Comparison of ENCODE assay signal across 14 cellular contexts in genomic region chr4:153447175-153447887, GRCh38. TPM values are rescaled to one million over a fixed set of nuclear protein-coding genes. Genes with fewer than 3 reads are reported as not detected.
DNase-seq lines count a peak whose midpoint lies in the region; ATAC-seq and TF ChIP-seq lines count a peak whose summit lies in the region.
"Had no signal": no experiment of that assay in that cellular context is flagged by ENCODE, and none has a peak within 500 bp of the region (broad histone marks: within the 10 kb centered on the region; RNA-seq: fewer than 3 reads in every experiment).

No MANE protein-coding gene starts in this region.

- DNase-seq in left cardiac atrium, result no peak
- no peak for DNase-seq in Right ventricle myocardium inferior (ENCODE audit: missing footprints)
- peak; percentile 67 for DNase-seq in brain pericyte (ENCODE audit: low read depth, low spot score)
- DNase-seq in mesenchymal stem cell, result peak; percentile 82
- no peak for DNase-seq in uterus
- DNase-seq in SKM-1 (lab: John Stamatoyannopoulos, UW; ENCODE audit: unreplicated experiment), result no peak
- DNase-seq in COLO829 (ENCODE audit: low spot score), result no peak
- DNase-seq: activated T-cell treated with anti-CD3 and anti-CD28 coated beads for 4 hours, anterior cingulate cortex, endodermal cell, MG63, NCI-H446 had no signal

- TF ChIP-seq POLR2A in uterus (IDR thresholded peaks at IDR 0.05), result no peak

- H3K4me1 ChIP-seq in mesenchymal stem cell (ENCODE audit: control insufficient read depth, insufficient read depth, low read depth, low read length) (peaks cover 5% of the 10 kb centered on the region), uterus (no peaks in the 10 kb centered on the region)

- H3K4me3 ChIP-seq in mesenchymal stem cell (ENCODE audit: insufficient read depth in 1 of 2, low read depth in 1 of 2, low read length in 2 of 2) (peak overlapping the region in 1 of 2 experiments; percentile 56), uterus (no peak overlapping the region)
- H3K4me3 ChIP-seq: MG63 had no signal

- H3K27me3 ChIP-seq in mesenchymal stem cell (ENCODE audit: control insufficient read depth in 1 of 2, insufficient read depth in 1 of 2, low read length in 2 of 2) (no peaks in the 10 kb centered on the region), uterus (no peaks in the 10 kb centered on the region)
- H3K27me3 ChIP-seq: MG63 had no signal

- H3K4ac ChIP-seq in mesenchymal stem cell (ENCODE audit: low read depth in 1 of 2, low read length in 2 of 2), result no peak overlapping the region

- H2BK12ac ChIP-seq in mesenchymal stem cell (ENCODE audit: low read length in 2 of 2), result peak overlapping the region in 1 of 2 experiments; percentile 72

- no peak overlapping the region for H2BK15ac ChIP-seq in mesenchymal stem cell (ENCODE audit: low read depth, poor library complexity, severe bottlenecking)

- no peak overlapping the region for H4K91ac ChIP-seq in mesenchymal stem cell (ENCODE audit: low read length)

- H3K9me3 ChIP-seq in mesenchymal stem cell (ENCODE audit: control insufficient read depth, low read length), result no peaks in the 10 kb centered on the region
- no peaks in the 10 kb centered on the region for H3K9me3 ChIP-seq in uterus
- H3K9me3 ChIP-seq: MG63 had no signal

- peak overlapping the region; percentile 42 for H4K8ac ChIP-seq in mesenchymal stem cell (ENCODE audit: low read length)

- H2AFZ ChIP-seq in mesenchymal stem cell (ENCODE audit: low read depth, low read length), result no peak overlapping the region

- peak overlapping the region in 1 of 2 experiments; percentile 43 for H3K18ac ChIP-seq in mesenchymal stem cell (ENCODE audit: low read depth in 1 of 2, low read length in 2 of 2)

- H2BK120ac ChIP-seq in mesenchymal stem cell (ENCODE audit: low read depth, low read length), result no peak overlapping the region

- H2BK5ac ChIP-seq in mesenchymal stem cell (ENCODE audit: low read depth, low read length, poor library complexity, severe bottlenecking), result no peak overlapping the region

- 52% methylated on average over 4 of the region's 5 CpGs for WGBS in mesenchymal stem cell

- H2AK5ac ChIP-seq in mesenchymal stem cell (ENCODE audit: low read length, severe bottlenecking), result no peak overlapping the region

- H3K79me1 ChIP-seq in mesenchymal stem cell (replicated peaks; ENCODE audit: low read length, poor library complexity, severe bottlenecking), result no peaks in the 10 kb centered on the region

- H3K27ac ChIP-seq in mesenchymal stem cell (ENCODE audit: low read length, poor library complexity, severe bottlenecking) (no peak overlapping the region), uterus (peak overlapping the region; percentile 26 to 47)
- H3K27ac ChIP-seq: RWPE1 had no signal

- H3K23ac ChIP-seq in mesenchymal stem cell (ENCODE audit: low read length in 2 of 2), result no peak overlapping the region

- peak overlapping the region; percentile 49 for H3K9ac ChIP-seq in mesenchymal stem cell (ENCODE audit: low read length)

- ATAC-seq in left cardiac atrium (peak; percentile 24 to 84), Right ventricle myocardium inferior (no peak), GM21717 (IDR thresholded peaks at IDR 0.05; ENCODE audit: unreplicated experiment) (no peak)

- intact Hi-C loops in left cardiac atrium (cut with DNase I), result no loop called here
- intact Hi-C loops in Right ventricle myocardium inferior (cut with DNase I), result no loop called here
- intact Hi-C loops in uterus (cut with DNase I; ENCODE audit: low total_unique reads), result no loop called here

- H3K36me3 ChIP-seq in mesenchymal stem cell (ENCODE audit: control insufficient read depth in 1 of 2, insufficient read depth in 2 of 2, low read depth in 1 of 2, low read length in 2 of 2), result no peaks in the 10 kb centered on the region
- H3K36me3 ChIP-seq in uterus, result no peaks in the 10 kb centered on the region
- H3K36me3 ChIP-seq: MG63 had no signal

- TF ChIP-seq CTCF in uterus (IDR thresholded peaks at IDR 0.05), result no peak

- no peak overlapping the region for H3K14ac ChIP-seq in mesenchymal stem cell (ENCODE audit: low read length in 2 of 2)

- no peak overlapping the region for H3K4me2 ChIP-seq in mesenchymal stem cell (ENCODE audit: low read length, poor library complexity, severe bottlenecking)

RNA-seq across cellular contexts. Expression of gene TMEM131L, which starts 18.8 kb away (rescaled TPM):
- 10 to 100 TPM in 1 of 2 donors, 1 to 10 TPM in 1; 8.1 to 13.1 TPM for total RNA-seq in left cardiac atrium
- 14.4 TPM for total RNA-seq in Right ventricle myocardium inferior
- polyA plus RNA-seq in mesenchymal stem cell (2013, experiment 1 of 2), result 3.8 TPM
- polyA plus RNA-seq in mesenchymal stem cell (2013, experiment 2 of 2), result 3.5 TPM
- total RNA-seq in uterus, result 10 to 100 TPM in 3 of 4 donors, 1 to 10 TPM in 1; 2.4 to 49.6 (median 18.0) TPM

Comparison
In these comparisons a context has a peak if more than half of its experiments do, and no peak if none do; other contexts are left out.
1. ATAC-seq: peak in left cardiac atrium (2 of 2); none in Right ventricle myocardium inferior (single experiment) and GM21717 (single experiment).
2. DNase-seq: peak in brain pericyte (single experiment) and mesenchymal stem cell (single experiment); none in left cardiac atrium (single experiment), Right ventricle myocardium inferior (single experiment), uterus (0 of 2), SKM-1 (single experiment) and COLO829 (single experiment).